In the genomic region with DNA sequence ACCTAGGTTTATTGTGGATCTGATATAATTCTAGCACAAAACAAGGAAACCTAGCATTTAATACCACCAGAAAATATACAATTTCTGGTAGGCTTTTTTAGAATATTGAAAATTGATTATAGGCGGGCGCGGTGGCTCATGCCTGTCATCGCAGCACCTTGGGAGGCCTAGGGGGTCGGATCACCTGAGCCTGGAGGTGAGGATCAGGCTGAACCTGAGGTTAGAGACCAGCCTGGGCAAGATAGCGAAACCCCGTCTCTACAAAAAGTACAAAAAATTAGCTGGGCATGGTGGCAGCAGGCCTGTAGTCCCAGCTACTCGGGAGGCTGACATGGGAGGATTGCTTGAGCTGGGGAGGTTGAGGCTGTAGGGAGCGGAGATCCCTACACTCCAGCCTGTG, we compare ENCODE assay signal across 9 cellular contexts. TPM values are rescaled to one million over a fixed set of nuclear protein-coding genes. Genes with fewer than 3 reads are reported as not detected.
DNase-seq lines count a peak whose midpoint lies in the region; ATAC-seq, FAIRE-seq and TF ChIP-seq lines count a peak whose summit lies in the region.
"Had no signal": no experiment of that assay in that cellular context is flagged by ENCODE, and none has a peak within 500 bp of the region (broad histone marks: within the 10 kb centered on the region; RNA-seq: fewer than 3 reads in every experiment).

No MANE protein-coding gene starts in this region.

- no peak for TF ChIP-seq RAD21 in K562 (CRISPR knock-in tag; conservative IDR thresholded peaks at IDR 0.05 in 1 of 2, IDR thresholded peaks at IDR 0.05 in 1 of 2)

- H3K4me3 ChIP-seq in cardiac muscle cell (peak overlapping the region; percentile 83), K562 (peak overlapping the region; percentile 85), urinary bladder (ENCODE audit: low read depth, low read length) (peak overlapping the region; percentile 89)

- intact Hi-C loops in left ventricle myocardium superior (cut with micrococcal nuclease), result no loop called here
- intact Hi-C loops in K562 (cut with micrococcal nuclease), result loop anchor here (5.0 kb wide), 1 partner anchor 91 kb away; no protein-coding TSS in a partner anchor

- DNase-seq in cardiac muscle cell (ENCODE audit: low read depth in 1 of 2, low spot score in 1 of 2) (no peak), left ventricle myocardium superior (no peak), K562 (ENCODE audit: extremely low read depth in 1 of 4, low spot score in 3 of 4) (peak in 1 of 4 experiments; percentile 17), memory B cell (ENCODE audit: low spot score in 2 of 2) (no peak)

- ATAC-seq in left ventricle myocardium superior, result no peak
- no peak for ATAC-seq in K562
- no peak for ATAC-seq in memory B cell (ENCODE audit: low read depth)
- no peak for ATAC-seq in GM21390 (IDR thresholded peaks at IDR 0.05; ENCODE audit: unreplicated experiment)
- ATAC-seq in GM21447 (IDR thresholded peaks at IDR 0.05; ENCODE audit: unreplicated experiment), result no peak
- ATAC-seq in GM18519 (IDR thresholded peaks at IDR 0.05; ENCODE audit: low FRiP score, unreplicated experiment), result no peak

- peak overlapping the region; percentile 96 for H3K4me2 ChIP-seq in K562 (ENCODE audit: insufficient read depth, low read length)

- WGBS in K562 (ENCODE audit: insufficient coverage, low coverage, missing lambda C conversion rate), result 5% methylated on average over 9 of the region's 9 CpGs
- 50% methylated on average over 9 of the region's 9 CpGs for WGBS in urinary bladder

- no peaks in the 10 kb centered on the region for H3K27me3 ChIP-seq in cardiac muscle cell
- H3K27me3 ChIP-seq in K562 (ENCODE audit: control insufficient read depth in 2 of 2, insufficient read depth in 2 of 2, low read length in 2 of 2), result no peaks in the 10 kb centered on the region

- no peak for TF ChIP-seq EP300 in K562 (IDR thresholded peaks at IDR 0.05; ENCODE audit: low read length)

- H3K4me3 Mint-ChIP-seq in memory B cell, result peak overlapping the region; percentile 96

- CTCF ChIA-PET in K562 (lab: Yijun Ruan, JAX; ENCODE audit: low intra/inter-chr PET ratio), result interaction anchor here (0.7 kb wide), 1 partner anchor 9 kb away, joined by 3 read pairs; no protein-coding TSS in a partner anchor

- peak overlapping the region; percentile 96 for H3K27ac ChIP-seq in cardiac muscle cell
- peak overlapping the region; percentile 91 for H3K27ac ChIP-seq in K562 (ENCODE audit: extremely low read depth, low read depth, low read length)
- H3K27ac ChIP-seq in urinary bladder (ENCODE audit: low read depth), result no peak overlapping the region

- H3K27ac Mint-ChIP-seq in memory B cell, result peak overlapping the region; percentile 92

- BruUV-seq in K562 (replicated peaks; lab: Mats Ljungman, UMichigan), result TSS peak; percentile 88

- H3K9me3 ChIP-seq in cardiac muscle cell (ENCODE audit: low read depth) (no peaks in the 10 kb centered on the region), K562 (replicated peaks; ENCODE audit: control insufficient read depth, insufficient read depth, low read depth, low read length) (no peaks in the 10 kb centered on the region)

- H3K27me3 Mint-ChIP-seq in memory B cell, result no peaks in the 10 kb centered on the region

- no peak for FAIRE-seq in K562 (lab: Jason Lieb, UNC)
- FAIRE-seq: islet of Langerhans had no signal

- in situ Hi-C loops in K562 (cut with MboI), result no loop called here

- H4K20me1 ChIP-seq in K562 (replicated peaks; ENCODE audit: control insufficient read depth, insufficient read depth, low read length), result peaks cover 9% of the 10 kb centered on the region; the same call in 1 of the 2 replicates

- peaks cover 6% of the 10 kb centered on the region for H3K36me3 Mint-ChIP-seq in memory B cell

- peak overlapping the region; percentile 98 for H2AFZ ChIP-seq in K562 (ENCODE audit: low read depth, low read length)

- H3K36me3 ChIP-seq in cardiac muscle cell (no peaks in the 10 kb centered on the region), K562 (ENCODE audit: control insufficient read depth, insufficient read depth, low read length) (no peaks in the 10 kb centered on the region), urinary bladder (ENCODE audit: insufficient read depth) (no peaks in the 10 kb centered on the region)

- peaks cover 55% of the 10 kb centered on the region for H3K79me2 ChIP-seq in K562 (ENCODE audit: control insufficient read depth, insufficient read depth, low read length)

- no peak for TF ChIP-seq POLR2A in K562 (conservative IDR thresholded peaks at IDR 0.05)

- H3K4me1 Mint-ChIP-seq in memory B cell, result peaks cover 21% of the 10 kb centered on the region

- H3K9me1 ChIP-seq in K562 (ENCODE audit: control insufficient read depth, insufficient read depth, low read length), result no peaks in the 10 kb centered on the region

- TF ChIP-seq CTCF in cardiac muscle cell (IDR thresholded peaks at IDR 0.05; ENCODE audit: low read depth, low read length) (no peak), K562 (IDR thresholded peaks at IDR 0.05 in 2 of 3, conservative IDR thresholded peaks at IDR 0.05 in 1 of 3; ENCODE audit: insufficient read depth in 2 of 3, low read depth in 1 of 3, low read length in 3 of 3) (no peak)

- H3K9me3 Mint-ChIP-seq in memory B cell, result no peaks in the 10 kb centered on the region

- peak overlapping the region; percentile 89 to 93 for H3K9ac ChIP-seq in K562 (ENCODE audit: insufficient read depth in 1 of 2, low read depth in 2 of 2, low read length in 2 of 2)

- H3K4me1 ChIP-seq in cardiac muscle cell (ENCODE audit: low read depth) (peaks cover 22% of the 10 kb centered on the region), K562 (replicated peaks in 1 of 2; ENCODE audit: control insufficient read depth in 2 of 2, insufficient read depth in 2 of 2, low read length in 2 of 2) (peaks cover 4 to 19% of the 10 kb centered on the region in 2 experiments; a peak in 3 of 5 replicates), urinary bladder (ENCODE audit: insufficient read depth) (peaks cover 4% of the 10 kb centered on the region)

- POLR2A ChIA-PET in K562 (lab: Yijun Ruan, JAX), result interaction anchor here (0.6 to 1.8 kb wide), 13 partner anchors 9 to 274 kb away, joined by 3 to 12 read pairs (median 4); no protein-coding TSS in a partner anchor

TF ChIP-seq in K562, 482 proteins besides CTCF, POLR2A, EP300 and RAD21:
- peak; percentile 49 for TF ChIP-seq ZFX (CRISPR knock-in tag; IDR thresholded peaks at IDR 0.05)
- peak; percentile 12 for TF ChIP-seq BRD9 (IDR thresholded peaks at IDR 0.05; ENCODE audit: low read depth, partially characterized antibody)
- TF ChIP-seq SMARCC2 (IDR thresholded peaks at IDR 0.05; ENCODE audit: low read depth), result 0 out of 2 replicates have a peak, but pooled peaks have one; percentile 41
- no peak for TF ChIP-seq EHMT2 (IDR thresholded peaks at IDR 0.05)
- 0 out of 2 replicates have a peak, but pooled peaks have one; percentile 43 for TF ChIP-seq ZNF644 (tag; IDR thresholded peaks at IDR 0.05; ENCODE audit: low read depth)
TF ChIP-seq in K562: peak in this region for 4.

RNA-seq across cellular contexts. Expression of a gene that starts 0.9 kb away (rescaled TPM):
- total RNA-seq in cardiac muscle cell (48.8 and 71.3 TPM in 2 replicates), left ventricle myocardium superior (20.3 TPM), K562 (2014; rRNA removed) (39.1 and 54.6 TPM in 2 replicates), K562 (2014; rRNA removed; fragmentation: Illumina TruSeq; extraction: Trizol) (77.7 and 90.3 TPM in 2 replicates), K562 (2015; rRNA removed; fragmentation: Illumina TruSeq; extraction: Trizol) (74.6 and 77.1 TPM in 2 replicates), K562 (2021) (53.8 and 58.6 TPM in 2 replicates), urinary bladder (88.2 TPM)
- polyA plus RNA-seq in cardiac muscle cell (57.4 and 58.8 TPM in 2 replicates), K562 (2011; rRNA removed) (60.6 and 60.8 TPM in 2 replicates), K562 (2014; fragmentation: Illumina TruSeq; extraction: Trizol) (56.3 and 58.6 TPM in 2 replicates), K562 (2014; fragmentation: Nextera tagmentation; extraction: Ambion mirVana) (10 to 100 TPM; 25.8 to 29.5 TPM), K562 (2014; rRNA removed) (43.7 and 46.5 TPM in 2 replicates), urinary bladder (28.2 TPM)
- 123 and 224 TPM in 2 replicates for total RNA-seq in K562 (2011; cell fraction: chromatin; rRNA removed; ENCODE audit: low replicate concordance)
- total RNA-seq in K562 (2011; cell fraction: nucleolus; rRNA removed), result 57.4 and 60.3 TPM in 2 replicates
- total RNA-seq in K562 (2011; cell fraction: nucleoplasm; rRNA removed), result 81.3 and 89.8 TPM in 2 replicates
- 20.1 and 43.7 TPM in 2 replicates for polyA plus RNA-seq in K562 (2011; cell fraction: cytosol; rRNA removed)
- polyA plus RNA-seq in K562 (2011; cell fraction: nucleus; rRNA removed), result 22.1 and 43.6 TPM in 2 replicates
- 53.4 and 55.8 TPM in 2 replicates for polyA plus RNA-seq in K562 (2012)
- 151 and 181 TPM in 2 replicates for polyA minus RNA-seq in K562 (2011; rRNA and poly(A)+ RNA removed)
- 38.4 and 46.2 TPM in 2 replicates for polyA minus RNA-seq in K562 (2011; cell fraction: cytosol; rRNA and poly(A)+ RNA removed)
- polyA minus RNA-seq in K562 (2011; cell fraction: nucleus; rRNA and poly(A)+ RNA removed), result 82.7 and 136 TPM in 2 replicates
